ENCODE assay signal across 25 cellular contexts in the genomic region with DNA sequence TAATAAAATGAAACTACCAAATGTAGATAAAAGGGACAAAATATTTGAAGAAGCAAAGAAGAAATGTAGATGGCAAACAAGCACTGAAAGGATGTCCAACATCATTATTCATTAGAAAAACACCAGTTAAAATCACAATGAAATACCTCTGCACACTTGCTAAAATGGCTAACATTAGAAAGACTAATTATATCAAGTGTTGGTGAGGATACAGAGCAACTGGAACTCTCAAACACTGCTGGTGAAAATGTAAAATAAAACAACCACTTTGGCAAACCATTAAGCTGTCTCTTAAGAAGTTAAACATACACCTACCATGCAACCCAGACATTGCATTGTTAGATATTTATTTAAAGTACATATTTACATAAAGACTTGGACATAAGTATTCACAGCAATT.
"Had no signal": no experiment of that assay in that cellular context is flagged by ENCODE, and none has a peak within 500 bp of the region (broad histone marks: within the 10 kb centered on the region; RNA-seq: fewer than 3 reads in every experiment).

No MANE protein-coding gene starts in this region.

- ATAC-seq: psoas muscle; right cardiac atrium; right lobe of liver; stimulated activated effector memory CD8-positive, alpha-beta T cell treated with anti-CD3 and anti-CD28 coated beads, Interleukin-12 subunit alpha, Interleukin-12 subunit beta, amount 100 ng/mL, for 72 hours; stimulated activated naive B cell treated with anti-CD40 and anti-IgM and Interleukin-4, amounts not matched to agents 10 μg/mL and 1 μg/mL and 100 μg/mL, for 72 hours had no signal

- FAIRE-seq: small intestine, urothelium cell line had no signal

- H3K9me3 ChIP-seq: ovary, sigmoid colon, thyroid gland, vagina had no signal

- DNase-seq: occipital lobe; ovary; posterior cingulate gyrus; psoas muscle; right cardiac atrium; right lobe of liver; sigmoid colon; small intestine; stimulated activated CD4-positive, alpha-beta T cell treated with anti-CD3 and anti-CD28 coated beads, Interleukin-15, amount 100 ng/mL, for 24 hours; stimulated activated CD4-positive, alpha-beta T cell treated with anti-CD3 and anti-CD28 coated beads, Interleukin-2, amount 100 ng/mL, for 24 hours; stimulated activated CD4-positive, alpha-beta T cell treated with anti-CD3 and anti-CD28 coated beads, Interleukin-2, amount 100 ng/mL, for 48 hours; stimulated activated CD4-positive, alpha-beta T cell treated with anti-CD3 and anti-CD28 coated beads, Interleukin-4, amount 100 ng/mL, for 24 hours; stimulated activated naive B cell treated with anti-CD40 and anti-IgM and Interleukin-4, amounts not matched to agents 10 μg/mL and 1 μg/mL and 100 μg/mL, for 72 hours; stimulated activated naive CD4-positive, alpha-beta T cell treated with Interleukin-2 at 50 U/mL for 16 hours; stomach; thyroid gland; trophoblast cell; upper lobe of left lung had no signal

- H3K36me3 ChIP-seq: ovary, right lobe of liver, sigmoid colon, stomach, thoracic aorta, thyroid gland, tibial nerve, upper lobe of left lung, vagina had no signal

- H3K79me2 ChIP-seq: parathyroid adenoma had no signal

- H2AFZ ChIP-seq: neural progenitor cell, parathyroid adenoma had no signal

- H3K27ac ChIP-seq: neural progenitor cell, ovary, parathyroid adenoma, psoas muscle, right lobe of liver, sigmoid colon, stomach, thoracic aorta, thyroid gland, tibial nerve, upper lobe of left lung, vagina had no signal

- H3K9ac ChIP-seq: neural progenitor cell, parathyroid adenoma had no signal

- H3K4me1 ChIP-seq: parathyroid adenoma, right lobe of liver had no signal

- H3K27me3 ChIP-seq: neural progenitor cell, ovary, right lobe of liver, sigmoid colon, stomach, thyroid gland, tibial nerve, upper lobe of left lung, vagina had no signal

- H3K4me3 ChIP-seq: neural progenitor cell, ovary, psoas muscle, right lobe of liver, sigmoid colon, stomach, thoracic aorta, thyroid gland, tibial nerve, upper lobe of left lung, vagina had no signal

- H3K4me2 ChIP-seq: neural progenitor cell had no signal
